2 cellular contexts compared by ENCODE assay signal in the genomic region with DNA sequence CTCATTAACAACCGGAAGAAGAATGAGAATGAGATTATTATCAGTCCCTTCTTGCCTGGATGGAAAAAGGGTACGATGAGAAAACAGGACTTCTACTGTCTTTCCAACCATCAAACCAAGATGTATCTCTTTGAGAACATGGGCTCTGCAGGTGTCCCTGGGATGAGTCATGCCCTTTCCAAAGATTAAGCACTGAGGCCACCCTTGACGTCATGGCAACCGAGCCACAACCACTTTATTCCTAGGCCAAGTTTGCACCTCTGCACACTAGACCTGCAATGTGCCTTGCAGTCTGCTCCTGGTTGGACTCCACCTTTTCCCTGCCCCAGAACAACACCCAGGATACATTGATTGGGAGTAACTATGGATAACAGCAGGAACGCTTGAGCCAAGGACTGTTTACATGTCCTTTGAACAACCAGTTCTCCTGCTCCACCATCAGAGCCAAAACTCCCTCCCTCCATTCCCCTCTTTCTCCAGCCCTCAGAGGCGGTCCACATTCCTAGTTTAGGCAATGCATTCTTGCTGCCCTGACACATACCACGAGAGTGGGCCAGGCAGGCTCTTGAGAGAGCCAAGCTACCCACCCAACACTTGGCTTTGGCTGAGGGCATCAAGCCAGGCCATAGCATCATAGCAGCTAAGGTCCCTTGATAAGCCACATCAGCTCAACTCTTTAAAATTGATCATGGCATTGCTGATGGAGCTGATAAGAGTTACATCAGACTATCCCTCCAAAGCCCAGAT.
TF ChIP-seq lines count a peak whose summit lies in the region.

No MANE protein-coding gene starts in this region.

TF ChIP-seq in HCT116, 20 proteins besides CTCF, POLR2A, EP300 and RAD21 (continued from another document):
- TF ChIP-seq, protein P1, sequence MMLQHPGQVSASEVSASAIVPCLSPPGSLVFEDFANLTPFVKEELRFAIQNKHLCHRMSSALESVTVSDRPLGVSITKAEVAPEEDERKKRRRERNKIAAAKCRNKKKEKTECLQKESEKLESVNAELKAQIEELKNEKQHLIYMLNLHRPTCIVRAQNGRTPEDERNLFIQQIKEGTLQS (IDR thresholded peaks at IDR 0.05): no peak
- TF ChIP-seq CBX3 (IDR thresholded peaks at IDR 0.05; ENCODE audit: low read depth) (no peak), TCF7L2 (IDR thresholded peaks at IDR 0.05; ENCODE audit: borderline replicate concordance, extremely low read depth, insufficient read depth, insufficient read length) (peak; percentile 61)

TF ChIP-seq in HepG2, 621 proteins besides CTCF, POLR2A, EP300 and RAD21 (continued from another document):
- no peak for TF ChIP-seq CEBPB (IDR thresholded peaks at IDR 0.05; ENCODE audit: borderline replicate concordance, low read depth, low read length)
- no peak for TF ChIP-seq PAX8 (CRISPR knock-in tag; IDR thresholded peaks at IDR 0.05; ENCODE audit: borderline replicate concordance)
- TF ChIP-seq, protein P2, sequence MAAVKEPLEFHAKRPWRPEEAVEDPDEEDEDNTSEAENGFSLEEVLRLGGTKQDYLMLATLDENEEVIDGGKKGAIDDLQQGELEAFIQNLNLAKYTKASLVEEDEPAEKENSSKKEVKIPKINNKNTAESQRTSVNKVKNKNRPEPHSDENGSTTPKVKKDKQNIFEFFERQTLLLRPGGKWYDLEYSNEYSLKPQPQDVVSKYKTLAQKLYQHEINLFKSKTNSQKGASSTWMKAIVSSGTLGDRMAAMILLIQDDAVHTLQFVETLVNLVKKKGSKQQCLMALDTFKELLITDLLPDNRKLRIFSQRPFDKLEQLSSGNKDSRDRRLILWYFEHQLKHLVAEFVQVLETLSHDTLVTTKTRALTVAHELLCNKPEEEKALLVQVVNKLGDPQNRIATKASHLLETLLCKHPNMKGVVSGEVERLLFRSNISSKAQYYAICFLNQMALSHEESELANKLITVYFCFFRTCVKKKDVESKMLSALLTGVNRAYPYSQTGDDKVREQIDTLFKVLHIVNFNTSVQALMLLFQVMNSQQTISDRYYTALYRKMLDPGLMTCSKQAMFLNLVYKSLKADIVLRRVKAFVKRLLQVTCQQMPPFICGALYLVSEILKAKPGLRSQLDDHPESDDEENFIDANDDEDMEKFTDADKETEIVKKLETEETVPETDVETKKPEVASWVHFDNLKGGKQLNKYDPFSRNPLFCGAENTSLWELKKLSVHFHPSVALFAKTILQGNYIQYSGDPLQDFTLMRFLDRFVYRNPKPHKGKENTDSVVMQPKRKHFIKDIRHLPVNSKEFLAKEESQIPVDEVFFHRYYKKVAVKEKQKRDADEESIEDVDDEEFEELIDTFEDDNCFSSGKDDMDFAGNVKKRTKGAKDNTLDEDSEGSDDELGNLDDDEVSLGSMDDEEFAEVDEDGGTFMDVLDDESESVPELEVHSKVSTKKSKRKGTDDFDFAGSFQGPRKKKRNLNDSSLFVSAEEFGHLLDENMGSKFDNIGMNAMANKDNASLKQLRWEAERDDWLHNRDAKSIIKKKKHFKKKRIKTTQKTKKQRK (IDR thresholded peaks at IDR 0.05; ENCODE audit: low read length): no peak
- TF ChIP-seq, protein P3, sequence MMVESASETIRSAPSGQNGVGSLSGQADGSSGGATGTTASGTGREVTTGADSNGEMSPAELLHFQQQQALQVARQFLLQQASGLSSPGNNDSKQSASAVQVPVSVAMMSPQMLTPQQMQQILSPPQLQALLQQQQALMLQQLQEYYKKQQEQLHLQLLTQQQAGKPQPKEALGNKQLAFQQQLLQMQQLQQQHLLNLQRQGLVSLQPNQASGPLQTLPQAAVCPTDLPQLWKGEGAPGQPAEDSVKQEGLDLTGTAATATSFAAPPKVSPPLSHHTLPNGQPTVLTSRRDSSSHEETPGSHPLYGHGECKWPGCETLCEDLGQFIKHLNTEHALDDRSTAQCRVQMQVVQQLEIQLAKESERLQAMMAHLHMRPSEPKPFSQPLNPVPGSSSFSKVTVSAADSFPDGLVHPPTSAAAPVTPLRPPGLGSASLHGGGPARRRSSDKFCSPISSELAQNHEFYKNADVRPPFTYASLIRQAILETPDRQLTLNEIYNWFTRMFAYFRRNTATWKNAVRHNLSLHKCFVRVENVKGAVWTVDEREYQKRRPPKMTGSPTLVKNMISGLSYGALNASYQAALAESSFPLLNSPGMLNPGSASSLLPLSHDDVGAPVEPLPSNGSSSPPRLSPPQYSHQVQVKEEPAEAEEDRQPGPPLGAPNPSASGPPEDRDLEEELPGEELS (CRISPR knock-in tag; IDR thresholded peaks at IDR 0.05): no peak
- no peak for TF ChIP-seq ZIK1 (CRISPR knock-in tag; IDR thresholded peaks at IDR 0.05; ENCODE audit: borderline replicate concordance, low read depth)
- no peak for TF ChIP-seq ZNF33B (CRISPR knock-in tag; IDR thresholded peaks at IDR 0.05)
- TF ChIP-seq, protein P4, sequence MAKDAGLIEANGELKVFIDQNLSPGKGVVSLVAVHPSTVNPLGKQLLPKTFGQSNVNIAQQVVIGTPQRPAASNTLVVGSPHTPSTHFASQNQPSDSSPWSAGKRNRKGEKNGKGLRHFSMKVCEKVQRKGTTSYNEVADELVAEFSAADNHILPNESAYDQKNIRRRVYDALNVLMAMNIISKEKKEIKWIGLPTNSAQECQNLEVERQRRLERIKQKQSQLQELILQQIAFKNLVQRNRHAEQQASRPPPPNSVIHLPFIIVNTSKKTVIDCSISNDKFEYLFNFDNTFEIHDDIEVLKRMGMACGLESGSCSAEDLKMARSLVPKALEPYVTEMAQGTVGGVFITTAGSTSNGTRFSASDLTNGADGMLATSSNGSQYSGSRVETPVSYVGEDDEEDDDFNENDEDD (CRISPR knock-in tag; IDR thresholded peaks at IDR 0.05; ENCODE audit: borderline replicate concordance): no peak
- no peak for TF ChIP-seq RNF2 (conservative IDR thresholded peaks at IDR 0.05; ENCODE audit: low read depth)
- no peak for TF ChIP-seq U2AF1 (optimal IDR thresholded peaks at IDR 0.05; ENCODE audit: low read depth, low read length)
- TF ChIP-seq ATF7 (IDR thresholded peaks at IDR 0.05): 0 out of 2 replicates have a peak, but pooled peaks have one; percentile 15
- no peak for TF ChIP-seq ATF7 (CRISPR knock-in tag; IDR thresholded peaks at IDR 0.05)
- no peak for TF ChIP-seq HOXD1 (CRISPR knock-in tag; IDR thresholded peaks at IDR 0.05)
- TF ChIP-seq TBL1XR1 (IDR thresholded peaks at IDR 0.05; ENCODE audit: borderline replicate concordance, low read length, partially characterized antibody): no peak
- no peak for TF ChIP-seq NFRKB (IDR thresholded peaks at IDR 0.05)
- 0 out of 2 replicates have a peak, but pooled peaks have one; percentile 28 for TF ChIP-seq HIVEP1 (CRISPR knock-in tag; IDR thresholded peaks at IDR 0.05)
- no peak for TF ChIP-seq ZNF790 (CRISPR knock-in tag; IDR thresholded peaks at IDR 0.05; ENCODE audit: borderline replicate concordance)
- no peak for TF ChIP-seq NR1H2 (CRISPR knock-in tag; IDR thresholded peaks at IDR 0.05; ENCODE audit: borderline replicate concordance, low read depth)
- TF ChIP-seq KAT8 (CRISPR knock-in tag; IDR thresholded peaks at IDR 0.05): no peak
- TF ChIP-seq, protein P5, sequence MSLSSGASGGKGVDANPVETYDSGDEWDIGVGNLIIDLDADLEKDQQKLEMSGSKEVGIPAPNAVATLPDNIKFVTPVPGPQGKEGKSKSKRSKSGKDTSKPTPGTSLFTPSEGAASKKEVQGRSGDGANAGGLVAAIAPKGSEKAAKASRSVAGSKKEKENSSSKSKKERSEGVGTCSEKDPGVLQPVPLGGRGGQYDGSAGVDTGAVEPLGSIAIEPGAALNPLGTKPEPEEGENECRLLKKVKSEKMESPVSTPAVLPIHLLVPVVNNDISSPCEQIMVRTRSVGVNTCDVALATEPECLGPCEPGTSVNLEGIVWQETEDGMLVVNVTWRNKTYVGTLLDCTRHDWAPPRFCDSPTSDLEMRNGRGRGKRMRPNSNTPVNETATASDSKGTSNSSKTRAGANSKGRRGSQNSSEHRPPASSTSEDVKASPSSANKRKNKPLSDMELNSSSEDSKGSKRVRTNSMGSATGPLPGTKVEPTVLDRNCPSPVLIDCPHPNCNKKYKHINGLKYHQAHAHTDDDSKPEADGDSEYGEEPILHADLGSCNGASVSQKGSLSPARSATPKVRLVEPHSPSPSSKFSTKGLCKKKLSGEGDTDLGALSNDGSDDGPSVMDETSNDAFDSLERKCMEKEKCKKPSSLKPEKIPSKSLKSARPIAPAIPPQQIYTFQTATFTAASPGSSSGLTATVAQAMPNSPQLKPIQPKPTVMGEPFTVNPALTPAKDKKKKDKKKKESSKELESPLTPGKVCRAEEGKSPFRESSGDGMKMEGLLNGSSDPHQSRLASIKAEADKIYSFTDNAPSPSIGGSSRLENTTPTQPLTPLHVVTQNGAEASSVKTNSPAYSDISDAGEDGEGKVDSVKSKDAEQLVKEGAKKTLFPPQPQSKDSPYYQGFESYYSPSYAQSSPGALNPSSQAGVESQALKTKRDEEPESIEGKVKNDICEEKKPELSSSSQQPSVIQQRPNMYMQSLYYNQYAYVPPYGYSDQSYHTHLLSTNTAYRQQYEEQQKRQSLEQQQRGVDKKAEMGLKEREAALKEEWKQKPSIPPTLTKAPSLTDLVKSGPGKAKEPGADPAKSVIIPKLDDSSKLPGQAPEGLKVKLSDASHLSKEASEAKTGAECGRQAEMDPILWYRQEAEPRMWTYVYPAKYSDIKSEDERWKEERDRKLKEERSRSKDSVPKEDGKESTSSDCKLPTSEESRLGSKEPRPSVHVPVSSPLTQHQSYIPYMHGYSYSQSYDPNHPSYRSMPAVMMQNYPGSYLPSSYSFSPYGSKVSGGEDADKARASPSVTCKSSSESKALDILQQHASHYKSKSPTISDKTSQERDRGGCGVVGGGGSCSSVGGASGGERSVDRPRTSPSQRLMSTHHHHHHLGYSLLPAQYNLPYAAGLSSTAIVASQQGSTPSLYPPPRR (CRISPR knock-in tag; IDR thresholded peaks at IDR 0.05; ENCODE audit: borderline replicate concordance): no peak
- no peak for TF ChIP-seq FOXO1 (CRISPR knock-in tag; IDR thresholded peaks at IDR 0.05)
- TF ChIP-seq YEATS4 (CRISPR knock-in tag; IDR thresholded peaks at IDR 0.05; ENCODE audit: borderline replicate concordance): no peak
- TF ChIP-seq CREB1 (IDR thresholded peaks at IDR 0.05): peak; percentile 66
- no peak for TF ChIP-seq CREB1 (CRISPR knock-in tag; IDR thresholded peaks at IDR 0.05)
- TF ChIP-seq ZNF44 (CRISPR knock-in tag; IDR thresholded peaks at IDR 0.05): no peak
- no peak for TF ChIP-seq ZFP1 (CRISPR knock-in tag; IDR thresholded peaks at IDR 0.05)
- no peak for TF ChIP-seq NKX3-1 (CRISPR knock-in tag; IDR thresholded peaks at IDR 0.05)
- TF ChIP-seq, protein P6, sequence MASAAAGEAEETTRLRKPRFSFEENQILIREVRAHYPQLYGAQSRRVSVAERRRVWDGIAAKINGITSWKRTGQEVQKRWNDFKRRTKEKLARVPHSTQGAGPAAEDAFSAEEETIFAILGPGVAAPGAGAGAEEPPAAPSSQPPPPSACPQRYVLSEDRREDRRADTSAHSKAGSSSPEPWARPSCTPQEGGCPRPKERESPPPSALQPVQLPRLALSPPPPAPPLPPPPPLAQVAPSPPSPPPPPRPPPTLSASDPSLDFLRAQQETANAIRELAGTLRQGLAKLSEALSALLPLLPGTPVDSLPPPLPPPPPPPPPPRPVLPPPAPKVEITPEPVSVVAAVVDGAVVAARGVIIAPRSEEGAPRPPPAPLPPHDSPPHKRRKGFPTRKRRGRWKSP (CRISPR knock-in tag; IDR thresholded peaks at IDR 0.05): no peak
- TF ChIP-seq, protein P7, sequence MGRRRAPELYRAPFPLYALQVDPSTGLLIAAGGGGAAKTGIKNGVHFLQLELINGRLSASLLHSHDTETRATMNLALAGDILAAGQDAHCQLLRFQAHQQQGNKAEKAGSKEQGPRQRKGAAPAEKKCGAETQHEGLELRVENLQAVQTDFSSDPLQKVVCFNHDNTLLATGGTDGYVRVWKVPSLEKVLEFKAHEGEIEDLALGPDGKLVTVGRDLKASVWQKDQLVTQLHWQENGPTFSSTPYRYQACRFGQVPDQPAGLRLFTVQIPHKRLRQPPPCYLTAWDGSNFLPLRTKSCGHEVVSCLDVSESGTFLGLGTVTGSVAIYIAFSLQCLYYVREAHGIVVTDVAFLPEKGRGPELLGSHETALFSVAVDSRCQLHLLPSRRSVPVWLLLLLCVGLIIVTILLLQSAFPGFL (CRISPR knock-in tag; IDR thresholded peaks at IDR 0.05): no peak
- peak; percentile 15 for TF ChIP-seq TEAD3 (CRISPR knock-in tag; optimal IDR thresholded peaks at IDR 0.05; ENCODE audit: borderline replicate concordance)
- TF ChIP-seq MAF1 (CRISPR knock-in tag; IDR thresholded peaks at IDR 0.05; ENCODE audit: borderline replicate concordance): no peak
